17 cellular contexts compared by ENCODE assay signal in genomic region chr2:59176737-59177136, GRCh38.
DNase-seq lines count a peak whose midpoint lies in the region; ATAC-seq and TF ChIP-seq lines count a peak whose summit lies in the region.
"Had no signal": no experiment of that assay in that cellular context is flagged by ENCODE, and none has a peak within 500 bp of the region (broad histone marks: within the 10 kb centered on the region; RNA-seq: fewer than 3 reads in every experiment).

No MANE protein-coding gene starts in this region.

- H3K9me3 Mint-ChIP-seq in WTC11, result no peaks in the 10 kb centered on the region
- H3K9me3 Mint-ChIP-seq in activated T-helper 17 cell treated with anti-CD3 and anti-CD28 coated beads, Interleukin-2, amount 50 U/mL, for 72 hours, result peaks cover 3% of the 10 kb centered on the region
- H3K9me3 Mint-ChIP-seq: activated T-helper 2 cell treated with anti-CD3 and anti-CD28 coated beads, Interferon-gamma antibody, Interleukin-2, Interleukin-4, amounts not matched to agents 10 μg/mL and 5 μg/mL and 100 μg/mL, durations not matched to agents 14 hours and 24 hours and 36 hours; naive thymus-derived CD8-positive, alpha-beta T cell had no signal

- H3K27me3 ChIP-seq in Loucy (ENCODE audit: insufficient read depth, low read length, poor library complexity, severe bottlenecking) (no peaks in the 10 kb centered on the region), SJCRH30 (peaks cover 4% of the 10 kb centered on the region; the same call in 1 of the 2 replicates)
- H3K27me3 ChIP-seq: BLaER1, spleen, stomach had no signal

- H3K27ac ChIP-seq in SJCRH30, result no peak overlapping the region
- H3K27ac ChIP-seq: BLaER1, lower lobe of right lung, prostate gland, SK-N-MC, spleen, stomach had no signal

- no peak overlapping the region for H3K4me2 ChIP-seq in Loucy (ENCODE audit: low read depth, low read length, poor library complexity, severe bottlenecking)
- H3K4me2 ChIP-seq: BLaER1 had no signal

- H3K36me3 Mint-ChIP-seq in WTC11, result no peaks in the 10 kb centered on the region
- H3K36me3 Mint-ChIP-seq in activated T-helper 17 cell treated with anti-CD3 and anti-CD28 coated beads, Interleukin-2, amount 50 U/mL, for 72 hours (ENCODE audit: low read depth), result no peaks in the 10 kb centered on the region
- H3K36me3 Mint-ChIP-seq: naive thymus-derived CD8-positive, alpha-beta T cell had no signal

- H3K4me3 Mint-ChIP-seq in WTC11, result no peak overlapping the region
- H3K4me3 Mint-ChIP-seq in activated T-helper 17 cell treated with anti-CD3 and anti-CD28 coated beads, Interleukin-2, amount 50 U/mL, for 72 hours, result no peak overlapping the region
- H3K4me3 Mint-ChIP-seq: naive thymus-derived CD8-positive, alpha-beta T cell had no signal

- CTCF ChIA-PET in WTC11 (lab: Charles Lee), result no interaction called here

- peaks cover 21% of the 10 kb centered on the region for H3K27me3 Mint-ChIP-seq in WTC11 (ENCODE audit: low read depth)
- no peaks in the 10 kb centered on the region for H3K27me3 Mint-ChIP-seq in activated T-helper 17 cell treated with anti-CD3 and anti-CD28 coated beads, Interleukin-2, amount 50 U/mL, for 72 hours

- ATAC-seq in GM18511 (IDR thresholded peaks at IDR 0.05; ENCODE audit: unreplicated experiment) (peak; percentile 69), GM19438 (IDR thresholded peaks at IDR 0.05; ENCODE audit: low read depth, unreplicated experiment) (peak; percentile 66), WTC11 (0 out of 2 replicates have a peak, but pooled peaks have one; percentile 28)
- ATAC-seq in activated T-helper 17 cell treated with anti-CD3 and anti-CD28 coated beads, Interleukin-2, amount 50 U/mL, for 72 hours (replicated peaks), result no peak
- ATAC-seq: lower lobe of right lung; naive thymus-derived CD8-positive, alpha-beta T cell had no signal

- no peak overlapping the region for H2AFZ ChIP-seq in Loucy (ENCODE audit: low read length)

- H3K79me2 ChIP-seq in Loucy (ENCODE audit: insufficient read depth, low read length), result no peaks in the 10 kb centered on the region

- no peaks in the 10 kb centered on the region for H3K9me2 ChIP-seq in Loucy (replicated peaks; ENCODE audit: low read depth, low read length)

- no peak overlapping the region for H3K27ac Mint-ChIP-seq in WTC11
- H3K27ac Mint-ChIP-seq in activated T-helper 17 cell treated with anti-CD3 and anti-CD28 coated beads, Interleukin-2, amount 50 U/mL, for 72 hours, result no peak overlapping the region
- H3K27ac Mint-ChIP-seq: activated T-helper 2 cell treated with anti-CD3 and anti-CD28 coated beads, Interferon-gamma antibody, Interleukin-2, Interleukin-4, amounts not matched to agents 10 μg/mL and 5 μg/mL and 100 μg/mL, durations not matched to agents 14 hours and 24 hours and 36 hours; naive thymus-derived CD8-positive, alpha-beta T cell had no signal

- no peak overlapping the region for H3K9ac ChIP-seq in Loucy (ENCODE audit: low read depth, low read length, poor library complexity, severe bottlenecking)
- H3K9ac ChIP-seq: BLaER1 had no signal

- POLR2A ChIA-PET in WTC11 (lab: Charles Lee), result no interaction called here

- H3K4me1 ChIP-seq in Loucy (ENCODE audit: insufficient read depth, low read length, poor library complexity, severe bottlenecking), result peaks cover 6% of the 10 kb centered on the region
- no peaks in the 10 kb centered on the region for H3K4me1 ChIP-seq in SJCRH30
- H3K4me1 ChIP-seq: BLaER1, lower lobe of right lung, prostate gland, spleen, stomach had no signal

- H3K9me3 ChIP-seq in Loucy (ENCODE audit: insufficient read depth, low read depth, low read length) (no peaks in the 10 kb centered on the region), SJCRH30 (replicated peaks) (no peaks in the 10 kb centered on the region)
- H3K9me3 ChIP-seq: BLaER1, lower lobe of right lung, prostate gland, spleen, stomach had no signal

- H4K20me1 ChIP-seq in Loucy (ENCODE audit: insufficient read depth, low read length, poor library complexity, severe bottlenecking), result no peaks in the 10 kb centered on the region
- H4K20me1 ChIP-seq: BLaER1 had no signal

- H3F3A ChIP-seq in Loucy (ENCODE audit: low read depth), result no peaks in the 10 kb centered on the region

- H3K36me3 ChIP-seq in Loucy (ENCODE audit: insufficient read depth, low read length) (no peaks in the 10 kb centered on the region), SJCRH30 (no peaks in the 10 kb centered on the region)
- H3K36me3 ChIP-seq: BLaER1, lower lobe of right lung, prostate gland, spleen, stomach had no signal

- TF ChIP-seq CTCF in Loucy (conservative IDR thresholded peaks at IDR 0.05; ENCODE audit: low read length) (peak; percentile 72), WTC11 (IDR thresholded peaks at IDR 0.05) (no peak)

- no peak for DNase-seq in WTC11 (ENCODE audit: low spot score)
- DNase-seq in SJCRH30, result no peak
- no peak for DNase-seq in NCI-H1436 treated with DMSO at 0.1 percent for 48 hours (lab: John Stamatoyannopoulos, UW)
- no peak for DNase-seq in stimulated activated CD4-positive, alpha-beta T cell treated with anti-CD3 and anti-CD28 coated beads, Interleukin-4, amount 100 ng/mL, for 24 hours
- DNase-seq: IMR-90; lower lobe of right lung; naive thymus-derived CD8-positive, alpha-beta T cell; spleen; stomach had no signal

- H3K4me1 Mint-ChIP-seq in WTC11, result peaks cover 15% of the 10 kb centered on the region
- no peaks in the 10 kb centered on the region for H3K4me1 Mint-ChIP-seq in activated T-helper 17 cell treated with anti-CD3 and anti-CD28 coated beads, Interleukin-2, amount 50 U/mL, for 72 hours
- H3K4me1 Mint-ChIP-seq: naive thymus-derived CD8-positive, alpha-beta T cell had no signal

- H3K4me3 ChIP-seq in Loucy (ENCODE audit: low read length, poor library complexity, severe bottlenecking) (no peak overlapping the region), SJCRH30 (no peak overlapping the region)
- H3K4me3 ChIP-seq: BLaER1, lower lobe of right lung, prostate gland, SK-N-MC, spleen, stomach had no signal

TF ChIP-seq in WTC11, 78 proteins besides CTCF, POLR2A, EP300 and RAD21 (continues in another document):
- no peak for TF ChIP-seq FOXJ3 (CRISPR knock-in tag; IDR thresholded peaks at IDR 0.05; ENCODE audit: borderline replicate concordance)
- TF ChIP-seq TP53 (CRISPR knock-in tag; IDR thresholded peaks at IDR 0.05), result no peak
- TF ChIP-seq SOX15 (CRISPR knock-in tag; IDR thresholded peaks at IDR 0.05), result no peak
- no peak for TF ChIP-seq ZBTB21 (CRISPR knock-in tag; IDR thresholded peaks at IDR 0.05; ENCODE audit: borderline replicate concordance)
- TF ChIP-seq, protein P1, sequence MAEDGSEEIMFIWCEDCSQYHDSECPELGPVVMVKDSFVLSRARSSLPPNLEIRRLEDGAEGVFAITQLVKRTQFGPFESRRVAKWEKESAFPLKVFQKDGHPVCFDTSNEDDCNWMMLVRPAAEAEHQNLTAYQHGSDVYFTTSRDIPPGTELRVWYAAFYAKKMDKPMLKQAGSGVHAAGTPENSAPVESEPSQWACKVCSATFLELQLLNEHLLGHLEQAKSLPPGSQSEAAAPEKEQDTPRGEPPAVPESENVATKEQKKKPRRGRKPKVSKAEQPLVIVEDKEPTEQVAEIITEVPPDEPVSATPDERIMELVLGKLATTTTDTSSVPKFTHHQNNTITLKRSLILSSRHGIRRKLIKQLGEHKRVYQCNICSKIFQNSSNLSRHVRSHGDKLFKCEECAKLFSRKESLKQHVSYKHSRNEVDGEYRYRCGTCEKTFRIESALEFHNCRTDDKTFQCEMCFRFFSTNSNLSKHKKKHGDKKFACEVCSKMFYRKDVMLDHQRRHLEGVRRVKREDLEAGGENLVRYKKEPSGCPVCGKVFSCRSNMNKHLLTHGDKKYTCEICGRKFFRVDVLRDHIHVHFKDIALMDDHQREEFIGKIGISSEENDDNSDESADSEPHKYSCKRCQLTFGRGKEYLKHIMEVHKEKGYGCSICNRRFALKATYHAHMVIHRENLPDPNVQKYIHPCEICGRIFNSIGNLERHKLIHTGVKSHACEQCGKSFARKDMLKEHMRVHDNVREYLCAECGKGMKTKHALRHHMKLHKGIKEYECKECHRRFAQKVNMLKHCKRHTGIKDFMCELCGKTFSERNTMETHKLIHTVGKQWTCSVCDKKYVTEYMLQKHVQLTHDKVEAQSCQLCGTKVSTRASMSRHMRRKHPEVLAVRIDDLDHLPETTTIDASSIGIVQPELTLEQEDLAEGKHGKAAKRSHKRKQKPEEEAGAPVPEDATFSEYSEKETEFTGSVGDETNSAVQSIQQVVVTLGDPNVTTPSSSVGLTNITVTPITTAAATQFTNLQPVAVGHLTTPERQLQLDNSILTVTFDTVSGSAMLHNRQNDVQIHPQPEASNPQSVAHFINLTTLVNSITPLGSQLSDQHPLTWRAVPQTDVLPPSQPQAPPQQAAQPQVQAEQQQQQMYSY (CRISPR knock-in tag; IDR thresholded peaks at IDR 0.05), result no peak
- no peak for TF ChIP-seq GTF2I (CRISPR knock-in tag; conservative IDR thresholded peaks at IDR 0.05)
- no peak for TF ChIP-seq HMGXB4 (CRISPR knock-in tag; IDR thresholded peaks at IDR 0.05)
- no peak for TF ChIP-seq ETV6 (CRISPR knock-in tag; IDR thresholded peaks at IDR 0.05)
- no peak for TF ChIP-seq CBFB (CRISPR knock-in tag; IDR thresholded peaks at IDR 0.05; ENCODE audit: low read depth)
- TF ChIP-seq E2F5 (CRISPR knock-in tag; IDR thresholded peaks at IDR 0.05), result no peak
